Comparison of ENCODE assay signal across 1 cellular context in the genomic region with DNA sequence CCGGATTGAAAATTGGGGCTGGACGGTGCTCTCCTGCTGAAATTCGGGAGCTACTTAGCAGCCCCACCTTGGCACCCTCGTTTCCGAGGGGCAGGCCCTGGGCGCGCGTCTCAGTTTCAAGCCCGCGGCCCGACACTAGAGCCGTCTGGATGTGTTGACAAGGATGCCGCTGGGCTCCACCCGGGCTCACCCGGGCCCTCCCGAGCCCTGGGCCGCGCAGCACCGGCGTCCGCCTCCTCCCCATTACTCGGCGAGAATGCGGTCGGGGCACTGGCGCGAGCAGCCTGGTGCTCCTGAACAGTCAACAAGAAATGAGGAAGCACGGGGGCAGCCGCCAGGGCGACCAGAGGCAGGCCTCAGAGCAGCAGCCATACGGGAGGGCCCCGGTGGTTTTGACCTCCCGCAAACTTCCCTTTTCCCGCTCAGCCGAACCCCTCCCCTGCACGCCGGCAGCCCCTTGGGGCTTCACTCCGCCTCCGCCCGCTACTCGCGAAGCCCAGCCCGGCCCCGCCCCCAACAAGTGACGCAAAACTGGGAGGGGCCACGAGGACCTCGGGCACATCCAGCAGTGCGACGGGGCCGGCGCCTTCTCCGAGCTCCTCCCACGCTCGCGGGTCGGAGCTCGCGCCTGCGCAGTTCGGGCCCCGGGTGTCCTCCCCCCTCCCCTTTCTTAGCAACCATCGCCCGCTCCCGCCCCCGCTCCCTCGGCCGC.
TF ChIP-seq lines count a peak whose summit lies in the region.

No MANE protein-coding gene starts in this region.

TF ChIP-seq in HEK293, 187 proteins besides CTCF, POLR2A, EP300 and RAD21 (continued from another document and continues in another):
- TF ChIP-seq, protein P1, sequence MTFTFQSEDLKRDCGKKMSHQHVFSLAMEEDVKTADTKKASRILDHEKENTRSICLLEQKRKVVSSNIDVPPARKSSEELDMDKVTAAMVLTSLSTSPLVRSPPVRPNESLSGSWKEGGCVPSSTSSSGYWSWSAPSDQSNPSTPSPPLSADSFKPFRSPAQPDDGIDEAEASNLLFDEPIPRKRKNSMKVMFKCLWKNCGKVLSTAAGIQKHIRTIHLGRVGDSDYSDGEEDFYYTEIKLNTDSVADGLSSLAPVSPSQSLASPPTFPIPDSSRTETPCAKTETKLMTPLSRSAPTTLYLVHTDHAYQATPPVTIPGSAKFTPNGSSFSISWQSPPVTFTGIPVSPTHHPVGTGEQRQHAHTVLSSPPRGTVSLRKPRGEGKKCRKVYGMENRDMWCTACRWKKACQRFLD (tag by site-specific recombination; IDR thresholded peaks at IDR 0.05), result no peak
- TF ChIP-seq, protein P2, sequence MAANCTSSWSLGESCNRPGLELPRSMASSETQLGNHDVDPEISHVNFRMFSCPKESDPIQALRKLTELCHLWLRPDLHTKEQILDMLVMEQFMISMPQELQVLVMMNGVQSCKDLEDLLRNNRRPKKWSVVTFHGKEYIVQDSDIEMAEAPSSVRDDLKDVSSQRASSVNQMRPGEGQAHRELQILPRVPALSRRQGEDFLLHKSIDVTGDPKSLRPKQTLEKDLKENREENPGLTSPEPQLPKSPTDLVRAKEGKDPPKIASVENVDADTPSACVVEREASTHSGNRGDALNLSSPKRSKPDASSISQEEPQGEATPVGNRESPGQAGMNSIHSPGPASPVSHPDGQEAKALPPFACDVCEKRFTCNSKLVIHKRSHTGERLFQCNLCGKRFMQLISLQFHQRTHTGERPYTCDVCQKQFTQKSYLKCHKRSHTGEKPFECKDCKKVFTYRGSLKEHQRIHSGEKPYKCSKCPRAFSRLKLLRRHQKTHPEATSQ (tag by site-specific recombination; IDR thresholded peaks at IDR 0.05), result no peak
- TF ChIP-seq ZNF266 (tag by site-specific recombination; IDR thresholded peaks at IDR 0.05; ENCODE audit: low read depth), result no peak
- no peak for TF ChIP-seq ZNF776 (tag by site-specific recombination; IDR thresholded peaks at IDR 0.05; ENCODE audit: borderline replicate concordance)
- TF ChIP-seq MZF1 (tag by site-specific recombination; IDR thresholded peaks at IDR 0.05; ENCODE audit: borderline replicate concordance), result 0 out of 2 replicates have a peak, but pooled peaks have one; percentile 17
- TF ChIP-seq ZNF311 (tag by site-specific recombination; IDR thresholded peaks at IDR 0.05; ENCODE audit: borderline replicate concordance), result no peak
- TF ChIP-seq ZNF394 (tag by site-specific recombination; IDR thresholded peaks at IDR 0.05; ENCODE audit: borderline replicate concordance), result peak; percentile 65; the same call in 1 of the 2 replicates
- peak; percentile 71; the same call in 1 of the 2 replicates for TF ChIP-seq ZNF324 (tag by site-specific recombination; IDR thresholded peaks at IDR 0.05)
- peak; percentile 86 for TF ChIP-seq ZNF561 (tag by site-specific recombination; IDR thresholded peaks at IDR 0.05; ENCODE audit: borderline replicate concordance)
- TF ChIP-seq, protein P3, sequence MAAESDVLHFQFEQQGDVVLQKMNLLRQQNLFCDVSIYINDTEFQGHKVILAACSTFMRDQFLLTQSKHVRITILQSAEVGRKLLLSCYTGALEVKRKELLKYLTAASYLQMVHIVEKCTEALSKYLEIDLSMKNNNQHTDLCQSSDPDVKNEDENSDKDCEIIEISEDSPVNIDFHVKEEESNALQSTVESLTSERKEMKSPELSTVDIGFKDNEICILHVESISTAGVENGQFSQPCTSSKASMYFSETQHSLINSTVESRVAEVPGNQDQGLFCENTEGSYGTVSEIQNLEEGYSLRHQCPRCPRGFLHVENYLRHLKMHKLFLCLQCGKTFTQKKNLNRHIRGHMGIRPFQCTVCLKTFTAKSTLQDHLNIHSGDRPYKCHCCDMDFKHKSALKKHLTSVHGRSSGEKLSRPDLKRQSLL (tag by site-specific recombination; IDR thresholded peaks at IDR 0.05), result 0 out of 2 replicates have a peak, but pooled peaks have one; percentile 5
- TF ChIP-seq ZNF157 (tag by site-specific recombination; IDR thresholded peaks at IDR 0.05), result no peak
- TF ChIP-seq, protein P4, sequence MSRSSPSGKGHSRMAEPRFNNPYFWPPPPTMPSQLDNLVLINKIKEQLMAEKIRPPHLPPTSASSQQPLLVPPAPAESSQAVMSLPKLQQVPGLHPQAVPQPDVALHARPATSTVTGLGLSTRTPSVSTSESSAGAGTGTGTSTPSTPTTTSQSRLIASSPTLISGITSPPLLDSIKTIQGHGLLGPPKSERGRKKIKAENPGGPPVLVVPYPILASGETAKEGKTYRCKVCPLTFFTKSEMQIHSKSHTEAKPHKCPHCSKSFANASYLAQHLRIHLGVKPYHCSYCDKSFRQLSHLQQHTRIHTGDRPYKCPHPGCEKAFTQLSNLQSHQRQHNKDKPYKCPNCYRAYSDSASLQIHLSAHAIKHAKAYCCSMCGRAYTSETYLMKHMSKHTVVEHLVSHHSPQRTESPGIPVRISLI (tag by site-specific recombination; IDR thresholded peaks at IDR 0.05), result no peak
- TF ChIP-seq, protein P5, sequence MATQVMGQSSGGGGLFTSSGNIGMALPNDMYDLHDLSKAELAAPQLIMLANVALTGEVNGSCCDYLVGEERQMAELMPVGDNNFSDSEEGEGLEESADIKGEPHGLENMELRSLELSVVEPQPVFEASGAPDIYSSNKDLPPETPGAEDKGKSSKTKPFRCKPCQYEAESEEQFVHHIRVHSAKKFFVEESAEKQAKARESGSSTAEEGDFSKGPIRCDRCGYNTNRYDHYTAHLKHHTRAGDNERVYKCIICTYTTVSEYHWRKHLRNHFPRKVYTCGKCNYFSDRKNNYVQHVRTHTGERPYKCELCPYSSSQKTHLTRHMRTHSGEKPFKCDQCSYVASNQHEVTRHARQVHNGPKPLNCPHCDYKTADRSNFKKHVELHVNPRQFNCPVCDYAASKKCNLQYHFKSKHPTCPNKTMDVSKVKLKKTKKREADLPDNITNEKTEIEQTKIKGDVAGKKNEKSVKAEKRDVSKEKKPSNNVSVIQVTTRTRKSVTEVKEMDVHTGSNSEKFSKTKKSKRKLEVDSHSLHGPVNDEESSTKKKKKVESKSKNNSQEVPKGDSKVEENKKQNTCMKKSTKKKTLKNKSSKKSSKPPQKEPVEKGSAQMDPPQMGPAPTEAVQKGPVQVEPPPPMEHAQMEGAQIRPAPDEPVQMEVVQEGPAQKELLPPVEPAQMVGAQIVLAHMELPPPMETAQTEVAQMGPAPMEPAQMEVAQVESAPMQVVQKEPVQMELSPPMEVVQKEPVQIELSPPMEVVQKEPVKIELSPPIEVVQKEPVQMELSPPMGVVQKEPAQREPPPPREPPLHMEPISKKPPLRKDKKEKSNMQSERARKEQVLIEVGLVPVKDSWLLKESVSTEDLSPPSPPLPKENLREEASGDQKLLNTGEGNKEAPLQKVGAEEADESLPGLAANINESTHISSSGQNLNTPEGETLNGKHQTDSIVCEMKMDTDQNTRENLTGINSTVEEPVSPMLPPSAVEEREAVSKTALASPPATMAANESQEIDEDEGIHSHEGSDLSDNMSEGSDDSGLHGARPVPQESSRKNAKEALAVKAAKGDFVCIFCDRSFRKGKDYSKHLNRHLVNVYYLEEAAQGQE (tag by site-specific recombination; IDR thresholded peaks at IDR 0.05), result no peak; the same call in 1 of the 2 replicates
- peak; percentile 89 for TF ChIP-seq ZXDB (tag by site-specific recombination; IDR thresholded peaks at IDR 0.05)
- peak; percentile 67; the same call in 1 of the 2 replicates for TF ChIP-seq ZBTB7A (tag by site-specific recombination; IDR thresholded peaks at IDR 0.05; ENCODE audit: low read depth)
- no peak for TF ChIP-seq REPIN1 (tag by site-specific recombination; IDR thresholded peaks at IDR 0.05; ENCODE audit: low read depth)
- TF ChIP-seq, protein P6, sequence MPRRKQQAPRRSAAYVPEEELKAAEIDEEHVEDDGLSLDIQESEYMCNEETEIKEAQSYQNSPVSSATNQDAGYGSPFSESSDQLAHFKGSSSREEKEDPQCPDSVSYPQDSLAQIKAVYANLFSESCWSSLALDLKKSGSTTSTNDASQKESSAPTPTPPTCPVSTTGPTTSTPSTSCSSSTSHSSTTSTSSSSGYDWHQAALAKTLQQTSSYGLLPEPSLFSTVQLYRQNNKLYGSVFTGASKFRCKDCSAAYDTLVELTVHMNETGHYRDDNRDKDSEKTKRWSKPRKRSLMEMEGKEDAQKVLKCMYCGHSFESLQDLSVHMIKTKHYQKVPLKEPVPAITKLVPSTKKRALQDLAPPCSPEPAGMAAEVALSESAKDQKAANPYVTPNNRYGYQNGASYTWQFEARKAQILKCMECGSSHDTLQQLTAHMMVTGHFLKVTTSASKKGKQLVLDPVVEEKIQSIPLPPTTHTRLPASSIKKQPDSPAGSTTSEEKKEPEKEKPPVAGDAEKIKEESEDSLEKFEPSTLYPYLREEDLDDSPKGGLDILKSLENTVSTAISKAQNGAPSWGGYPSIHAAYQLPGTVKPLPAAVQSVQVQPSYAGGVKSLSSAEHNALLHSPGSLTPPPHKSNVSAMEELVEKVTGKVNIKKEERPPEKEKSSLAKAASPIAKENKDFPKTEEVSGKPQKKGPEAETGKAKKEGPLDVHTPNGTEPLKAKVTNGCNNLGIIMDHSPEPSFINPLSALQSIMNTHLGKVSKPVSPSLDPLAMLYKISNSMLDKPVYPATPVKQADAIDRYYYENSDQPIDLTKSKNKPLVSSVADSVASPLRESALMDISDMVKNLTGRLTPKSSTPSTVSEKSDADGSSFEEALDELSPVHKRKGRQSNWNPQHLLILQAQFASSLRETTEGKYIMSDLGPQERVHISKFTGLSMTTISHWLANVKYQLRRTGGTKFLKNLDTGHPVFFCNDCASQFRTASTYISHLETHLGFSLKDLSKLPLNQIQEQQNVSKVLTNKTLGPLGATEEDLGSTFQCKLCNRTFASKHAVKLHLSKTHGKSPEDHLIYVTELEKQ (tag by site-specific recombination; IDR thresholded peaks at IDR 0.05; ENCODE audit: borderline replicate concordance), result no peak; the same call in 1 of the 2 replicates
- TF ChIP-seq, protein P7, sequence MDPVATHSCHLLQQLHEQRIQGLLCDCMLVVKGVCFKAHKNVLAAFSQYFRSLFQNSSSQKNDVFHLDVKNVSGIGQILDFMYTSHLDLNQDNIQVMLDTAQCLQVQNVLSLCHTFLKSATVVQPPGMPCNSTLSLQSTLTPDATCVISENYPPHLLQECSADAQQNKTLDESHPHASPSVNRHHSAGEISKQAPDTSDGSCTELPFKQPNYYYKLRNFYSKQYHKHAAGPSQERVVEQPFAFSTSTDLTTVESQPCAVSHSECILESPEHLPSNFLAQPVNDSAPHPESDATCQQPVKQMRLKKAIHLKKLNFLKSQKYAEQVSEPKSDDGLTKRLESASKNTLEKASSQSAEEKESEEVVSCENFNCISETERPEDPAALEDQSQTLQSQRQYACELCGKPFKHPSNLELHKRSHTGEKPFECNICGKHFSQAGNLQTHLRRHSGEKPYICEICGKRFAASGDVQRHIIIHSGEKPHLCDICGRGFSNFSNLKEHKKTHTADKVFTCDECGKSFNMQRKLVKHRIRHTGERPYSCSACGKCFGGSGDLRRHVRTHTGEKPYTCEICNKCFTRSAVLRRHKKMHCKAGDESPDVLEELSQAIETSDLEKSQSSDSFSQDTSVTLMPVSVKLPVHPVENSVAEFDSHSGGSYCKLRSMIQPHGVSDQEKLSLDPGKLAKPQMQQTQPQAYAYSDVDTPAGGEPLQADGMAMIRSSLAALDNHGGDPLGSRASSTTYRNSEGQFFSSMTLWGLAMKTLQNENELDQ (tag by site-specific recombination; IDR thresholded peaks at IDR 0.05; ENCODE audit: low read depth), result no peak
- TF ChIP-seq, protein P8, sequence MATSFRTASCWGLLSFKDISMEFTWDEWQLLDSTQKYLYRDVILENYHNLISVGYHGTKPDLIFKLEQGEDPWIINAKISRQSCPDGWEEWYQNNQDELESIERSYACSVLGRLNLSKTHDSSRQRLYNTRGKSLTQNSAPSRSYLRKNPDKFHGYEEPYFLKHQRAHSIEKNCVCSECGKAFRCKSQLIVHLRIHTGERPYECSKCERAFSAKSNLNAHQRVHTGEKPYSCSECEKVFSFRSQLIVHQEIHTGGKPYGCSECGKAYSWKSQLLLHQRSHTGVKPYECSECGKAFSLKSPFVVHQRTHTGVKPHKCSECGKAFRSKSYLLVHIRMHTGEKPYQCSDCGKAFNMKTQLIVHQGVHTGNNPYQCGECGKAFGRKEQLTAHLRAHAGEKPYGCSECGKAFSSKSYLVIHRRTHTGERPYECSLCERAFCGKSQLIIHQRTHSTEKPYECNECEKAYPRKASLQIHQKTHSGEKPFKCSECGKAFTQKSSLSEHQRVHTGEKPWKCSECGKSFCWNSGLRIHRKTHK (tag by site-specific recombination; IDR thresholded peaks at IDR 0.05), result no peak
- peak; percentile 77 for TF ChIP-seq KLF1 (tag by site-specific recombination; IDR thresholded peaks at IDR 0.05)
- no peak for TF ChIP-seq ZNF121 (tag by site-specific recombination; IDR thresholded peaks at IDR 0.05)
- peak; percentile 78; the same call in 1 of the 2 replicates for TF ChIP-seq ZBTB1 (tag by site-specific recombination; IDR thresholded peaks at IDR 0.05)
- TF ChIP-seq ZNF366 (tag by site-specific recombination; conservative IDR thresholded peaks at IDR 0.05), result no peak
- no peak for TF ChIP-seq ZNF433 (tag by site-specific recombination; IDR thresholded peaks at IDR 0.05; ENCODE audit: low read depth)
- TF ChIP-seq ZNF777 (tag by site-specific recombination; IDR thresholded peaks at IDR 0.05; ENCODE audit: borderline replicate concordance), result peak; percentile 40; the same call in 1 of the 2 replicates
- 0 out of 2 replicates have a peak, but pooled peaks have one; percentile 64 for TF ChIP-seq ZNF341 (tag by site-specific recombination; IDR thresholded peaks at IDR 0.05; ENCODE audit: low read depth)
- no peak; the same call in 1 of the 2 replicates for TF ChIP-seq ZNF768 (tag by site-specific recombination; IDR thresholded peaks at IDR 0.05)
- peak; percentile 79 for TF ChIP-seq ZSCAN30 (tag by site-specific recombination; IDR thresholded peaks at IDR 0.05)
- no peak for TF ChIP-seq ZNF248 (tag by site-specific recombination; IDR thresholded peaks at IDR 0.05)
- TF ChIP-seq, protein P9, sequence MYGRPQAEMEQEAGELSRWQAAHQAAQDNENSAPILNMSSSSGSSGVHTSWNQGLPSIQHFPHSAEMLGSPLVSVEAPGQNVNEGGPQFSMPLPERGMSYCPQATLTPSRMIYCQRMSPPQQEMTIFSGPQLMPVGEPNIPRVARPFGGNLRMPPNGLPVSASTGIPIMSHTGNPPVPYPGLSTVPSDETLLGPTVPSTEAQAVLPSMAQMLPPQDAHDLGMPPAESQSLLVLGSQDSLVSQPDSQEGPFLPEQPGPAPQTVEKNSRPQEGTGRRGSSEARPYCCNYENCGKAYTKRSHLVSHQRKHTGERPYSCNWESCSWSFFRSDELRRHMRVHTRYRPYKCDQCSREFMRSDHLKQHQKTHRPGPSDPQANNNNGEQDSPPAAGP (tag by site-specific recombination; IDR thresholded peaks at IDR 0.05), result no peak; the same call in 1 of the 2 replicates
- TF ChIP-seq ZFP69B (tag by site-specific recombination; IDR thresholded peaks at IDR 0.05), result peak; percentile 89
- TF ChIP-seq, protein P10, sequence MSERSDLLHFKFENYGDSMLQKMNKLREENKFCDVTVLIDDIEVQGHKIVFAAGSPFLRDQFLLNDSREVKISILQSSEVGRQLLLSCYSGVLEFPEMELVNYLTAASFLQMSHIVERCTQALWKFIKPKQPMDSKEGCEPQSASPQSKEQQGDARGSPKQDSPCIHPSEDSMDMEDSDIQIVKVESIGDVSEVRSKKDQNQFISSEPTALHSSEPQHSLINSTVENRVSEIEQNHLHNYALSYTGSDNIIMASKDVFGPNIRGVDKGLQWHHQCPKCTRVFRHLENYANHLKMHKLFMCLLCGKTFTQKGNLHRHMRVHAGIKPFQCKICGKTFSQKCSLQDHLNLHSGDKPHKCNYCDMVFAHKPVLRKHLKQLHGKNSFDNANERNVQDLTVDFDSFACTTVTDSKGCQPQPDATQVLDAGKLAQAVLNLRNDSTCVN (tag by site-specific recombination; optimal IDR thresholded peaks at IDR 0.05), result peak; percentile 81
- TF ChIP-seq BCL11B (tag by site-specific recombination; IDR thresholded peaks at IDR 0.05; ENCODE audit: low read depth), result no peak
- TF ChIP-seq KLF10 (tag by site-specific recombination; IDR thresholded peaks at IDR 0.05), result 0 out of 2 replicates have a peak, but pooled peaks have one; percentile 36
- TF ChIP-seq SP2 (tag by site-specific recombination; IDR thresholded peaks at IDR 0.05), result peak; percentile 85
- no peak for TF ChIP-seq ZNF202 (tag by site-specific recombination; IDR thresholded peaks at IDR 0.05; ENCODE audit: borderline replicate concordance)
